ENCODE assay signal across 8 cellular contexts in genomic region chr5:38551020-38552017, GRCh38. TPM values are rescaled to one million over a fixed set of nuclear protein-coding genes. Genes with fewer than 3 reads are reported as not detected.
DNase-seq lines count a peak whose midpoint lies in the region; ATAC-seq, FAIRE-seq and TF ChIP-seq lines count a peak whose summit lies in the region.

No MANE protein-coding gene starts in this region.

- H3K9me3 Mint-ChIP-seq in activated naive CD4-positive, alpha-beta T cell treated with anti-CD3 and anti-CD28 coated beads for 36 hours, result no peaks in the 10 kb centered on the region
- no peaks in the 10 kb centered on the region for H3K9me3 Mint-ChIP-seq in activated naive CD4-positive, alpha-beta T cell treated with anti-CD3 and anti-CD28 coated beads, Interleukin-2, amount 10 ng/mL, durations not matched to agents 7 days and 5 days

- peak; percentile 75 for ATAC-seq in foreskin keratinocyte

- H3K27ac Mint-ChIP-seq in activated naive CD4-positive, alpha-beta T cell treated with anti-CD3 and anti-CD28 coated beads for 36 hours, result no peak overlapping the region
- no peak overlapping the region for H3K27ac Mint-ChIP-seq in activated naive CD4-positive, alpha-beta T cell treated with anti-CD3 and anti-CD28 coated beads, Interleukin-2, amount 10 ng/mL, durations not matched to agents 7 days and 5 days

- no peak overlapping the region for H3K27ac ChIP-seq in SJCRH30
- H3K27ac ChIP-seq in foreskin keratinocyte, result no peak overlapping the region
- H3K27ac ChIP-seq in small intestine (ENCODE audit: low read depth in 1 of 2, low read length in 1 of 2), result no peak overlapping the region

- peaks cover 33% of the 10 kb centered on the region for H3K27me3 Mint-ChIP-seq in activated naive CD4-positive, alpha-beta T cell treated with anti-CD3 and anti-CD28 coated beads for 36 hours (ENCODE audit: low read depth)
- peaks cover 33% of the 10 kb centered on the region for H3K27me3 Mint-ChIP-seq in activated naive CD4-positive, alpha-beta T cell treated with anti-CD3 and anti-CD28 coated beads, Interleukin-2, amount 10 ng/mL, durations not matched to agents 7 days and 5 days

- no peaks in the 10 kb centered on the region for H3K36me3 Mint-ChIP-seq in activated naive CD4-positive, alpha-beta T cell treated with anti-CD3 and anti-CD28 coated beads for 36 hours (ENCODE audit: low read depth)
- no peaks in the 10 kb centered on the region for H3K36me3 Mint-ChIP-seq in activated naive CD4-positive, alpha-beta T cell treated with anti-CD3 and anti-CD28 coated beads, Interleukin-2, amount 10 ng/mL, durations not matched to agents 7 days and 5 days

- intact Hi-C loops in activated naive CD4-positive, alpha-beta T cell treated with anti-CD3 and anti-CD28 coated beads for 36 hours (cut with micrococcal nuclease), result loop anchor here (1.0 to 10.0 kb wide), 5 partner anchors 110 to 373 kb away; no protein-coding TSS in a partner anchor

- CTCF ChIA-PET in activated naive CD4-positive, alpha-beta T cell treated with anti-CD3 and anti-CD28 coated beads for 36 hours (lab: Charles Lee), result interaction anchor here (1.2 kb wide), 1 partner anchor 110 kb away, joined by 7 read pairs; no protein-coding TSS in a partner anchor
- CTCF ChIA-PET in activated naive CD4-positive, alpha-beta T cell treated with anti-CD3 and anti-CD28 coated beads, Interleukin-2, amount 10 ng/mL, durations not matched to agents 7 days and 5 days (lab: Charles Lee), result interaction anchor here (0.8 to 2.4 kb wide), 7 partner anchors 10 to 131 kb away, joined by 3 to 32 read pairs (median 5); no protein-coding TSS in a partner anchor

- H3K4me1 Mint-ChIP-seq in activated naive CD4-positive, alpha-beta T cell treated with anti-CD3 and anti-CD28 coated beads for 36 hours (ENCODE audit: low read depth), result peaks cover 4% of the 10 kb centered on the region
- H3K4me1 Mint-ChIP-seq in activated naive CD4-positive, alpha-beta T cell treated with anti-CD3 and anti-CD28 coated beads, Interleukin-2, amount 10 ng/mL, durations not matched to agents 7 days and 5 days, result peaks cover 5% of the 10 kb centered on the region

- no peaks in the 10 kb centered on the region for H3K27me3 ChIP-seq in SJCRH30
- peaks cover 38% of the 10 kb centered on the region for H3K27me3 ChIP-seq in foreskin keratinocyte
- peaks cover 0 to 4% of the 10 kb centered on the region in 2 donors for H3K27me3 ChIP-seq in small intestine (ENCODE audit: control insufficient read depth in 2 of 2, insufficient read depth in 2 of 2, low read length in 2 of 2)

- H3K4me3 Mint-ChIP-seq in activated naive CD4-positive, alpha-beta T cell treated with anti-CD3 and anti-CD28 coated beads for 36 hours, result no peak overlapping the region
- H3K4me3 Mint-ChIP-seq in activated naive CD4-positive, alpha-beta T cell treated with anti-CD3 and anti-CD28 coated beads, Interleukin-2, amount 10 ng/mL, durations not matched to agents 7 days and 5 days, result no peak overlapping the region

- H3K9me3 ChIP-seq in SJCRH30 (replicated peaks), result no peaks in the 10 kb centered on the region
- H3K9me3 ChIP-seq in small intestine (ENCODE audit: control insufficient read depth, low read depth), result no peaks in the 10 kb centered on the region

- TF ChIP-seq CTCF in foreskin keratinocyte (conservative IDR thresholded peaks at IDR 0.05), result peak; percentile 78

- H3K4me3 ChIP-seq in SJCRH30, result no peak overlapping the region
- no peak overlapping the region for H3K4me3 ChIP-seq in small intestine (ENCODE audit: low read depth in 1 of 2, low read length in 2 of 2)

- H3K36me3 ChIP-seq in SJCRH30 (no peaks in the 10 kb centered on the region), small intestine (ENCODE audit: control insufficient read depth in 2 of 2, insufficient read depth in 2 of 2, low read length in 2 of 2) (no peaks in the 10 kb centered on the region)

- H3K4me1 ChIP-seq in SJCRH30 (peaks cover 22% of the 10 kb centered on the region), foreskin keratinocyte (no peaks in the 10 kb centered on the region), small intestine (ENCODE audit: control insufficient read depth in 2 of 2, insufficient read depth in 1 of 2, low read depth in 1 of 2, low read length in 1 of 2) (no peaks in the 10 kb centered on the region)

- WGBS in small intestine, 3 donors, result 53 to 57% (median 55%) methylated on average over 10 of the region's 10 CpGs

- FAIRE-seq in small intestine (lab: Jason Lieb, UNC), result no peak

- peak; percentile 12 for DNase-seq in activated naive CD4-positive, alpha-beta T cell treated with anti-CD3 and anti-CD28 coated beads for 36 hours
- DNase-seq in activated naive CD4-positive, alpha-beta T cell treated with anti-CD3 and anti-CD28 coated beads, Interleukin-2, amount 10 ng/mL, durations not matched to agents 7 days and 5 days, result no peak
- DNase-seq in HT-29 (ENCODE audit: low spot score) (peak; percentile 52), SJCRH30 (peak; percentile 53 to 76), foreskin keratinocyte (peak in 1 of 2 donors; percentile 39), small intestine (peak; percentile 13)
- no peak for DNase-seq in stimulated activated naive CD4-positive, alpha-beta T cell treated with Interleukin-2 at 50 U/mL for 16 hours (lab: John Stamatoyannopoulos, UW)
- no peak for DNase-seq in activated effector memory CD4-positive, alpha-beta T cell treated with anti-CD3 and anti-CD28 coated beads, Interleukin-2, amount 50 U/mL, for 16 hours

RNA-seq across cellular contexts. Expression of gene LIFR, which starts 5.1 kb away (rescaled TPM):
- total RNA-seq in activated naive CD4-positive, alpha-beta T cell treated with anti-CD3 and anti-CD28 coated beads for 36 hours, result under 1 TPM in 1 of 2 experiments, not detected in 1; 0.20 TPM
- not detected in 2 replicates for total RNA-seq in HT-29 (2014; rRNA removed; shearing (Covaris generic))
- total RNA-seq in SJCRH30 (2014; rRNA removed; shearing (Covaris generic)), result 27.4 and 30.6 TPM in 2 replicates
- total RNA-seq in foreskin keratinocyte, result 0.65 and 0.92 TPM in 2 replicates
- polyA plus RNA-seq in foreskin keratinocyte (0.07 and 0.11 TPM in 2 replicates), small intestine (10 to 100 TPM in 1 of 3 donors, under 1 TPM in 2; 0.67 to 13.2 (median 0.81) TPM)

Comparison
In these comparisons a context has a peak if more than half of its experiments do, and no peak if none do; other contexts are left out.
1. DNase-seq: peak in activated naive CD4-positive, alpha-beta T cell treated with anti-CD3 and anti-CD28 coated beads for 36 hours (single experiment), HT-29 (single experiment), SJCRH30 (2 of 2) and small intestine (single experiment); none in activated naive CD4-positive, alpha-beta T cell treated with anti-CD3 and anti-CD28 coated beads, Interleukin-2, amount 10 ng/mL, durations not matched to agents 7 days and 5 days (single experiment), stimulated activated naive CD4-positive, alpha-beta T cell treated with Interleukin-2 at 50 U/mL for 16 hours (single experiment) and activated effector memory CD4-positive, alpha-beta T cell treated with anti-CD3 and anti-CD28 coated beads, Interleukin-2, amount 50 U/mL, for 16 hours (single experiment).
2. RNA of gene LIFR, which starts 5.1 kb away (total RNA-seq): 27.4 to 30.6 TPM in SJCRH30; 0.65 to 0.92 TPM in foreskin keratinocyte, 0.20 TPM in activated naive CD4-positive, alpha-beta T cell treated with anti-CD3 and anti-CD28 coated beads for 36 hours and not detected in HT-29; every median in the first group is over 10 times any median in the second.